Comparison of ENCODE assay signal across 21 cellular contexts in genomic region chr5:127426661-127427060, GRCh38.
"Had no signal": no experiment of that assay in that cellular context is flagged by ENCODE, and none has a peak within 500 bp of the region (broad histone marks: within the 10 kb centered on the region; RNA-seq: fewer than 3 reads in every experiment).

No MANE protein-coding gene starts in this region.

- ATAC-seq: foreskin keratinocyte, left lobe of liver, lower lobe of right lung, psoas muscle had no signal

- H3K4me3 ChIP-seq: colonic mucosa, lower lobe of right lung, pancreas, psoas muscle, sigmoid colon, skin epidermis, stomach had no signal

- H3K27me3 ChIP-seq: colonic mucosa, foreskin keratinocyte, pancreas, sigmoid colon, stomach had no signal

- DNase-seq: colonic mucosa; dermis blood vessel endothelial cell; foreskin keratinocyte; hippocampal formation; lower lobe of right lung; naive B cell; occipital lobe; pancreas; psoas muscle; retina; sigmoid colon; stimulated activated CD4-positive, alpha-beta T cell treated with anti-CD3 and anti-CD28 coated beads, Interleukin-2, amount 100 ng/mL, for 24 hours; stimulated activated CD4-positive, alpha-beta T cell treated with anti-CD3 and anti-CD28 coated beads, Interleukin-4, amount 100 ng/mL, for 4 hours; stimulated activated naive CD4-positive, alpha-beta T cell; stomach; substantia nigra; trophoblast cell had no signal

- H3K9me3 ChIP-seq: colonic mucosa, lower lobe of right lung, pancreas, psoas muscle, sigmoid colon, stomach had no signal

- H3K36me3 Mint-ChIP-seq: memory B cell, naive B cell had no signal

- H3K9me3 Mint-ChIP-seq: memory B cell, naive B cell, nephron had no signal

- H3K36me3 ChIP-seq: colonic mucosa, lower lobe of right lung, pancreas, sigmoid colon, stomach had no signal

- H3K27ac ChIP-seq: colonic mucosa, foreskin keratinocyte, lower lobe of right lung, pancreas, psoas muscle, sigmoid colon, skin epidermis, stomach had no signal

- H3K4me3 Mint-ChIP-seq: memory B cell, naive B cell, nephron had no signal

- H3K4me1 ChIP-seq: colonic mucosa, foreskin keratinocyte, lower lobe of right lung, psoas muscle, sigmoid colon had no signal

- H3K27ac Mint-ChIP-seq: memory B cell, naive B cell had no signal

- H3K27me3 Mint-ChIP-seq: memory B cell had no signal
